ENCODE assay signal across 8 cellular contexts in the genomic region with DNA sequence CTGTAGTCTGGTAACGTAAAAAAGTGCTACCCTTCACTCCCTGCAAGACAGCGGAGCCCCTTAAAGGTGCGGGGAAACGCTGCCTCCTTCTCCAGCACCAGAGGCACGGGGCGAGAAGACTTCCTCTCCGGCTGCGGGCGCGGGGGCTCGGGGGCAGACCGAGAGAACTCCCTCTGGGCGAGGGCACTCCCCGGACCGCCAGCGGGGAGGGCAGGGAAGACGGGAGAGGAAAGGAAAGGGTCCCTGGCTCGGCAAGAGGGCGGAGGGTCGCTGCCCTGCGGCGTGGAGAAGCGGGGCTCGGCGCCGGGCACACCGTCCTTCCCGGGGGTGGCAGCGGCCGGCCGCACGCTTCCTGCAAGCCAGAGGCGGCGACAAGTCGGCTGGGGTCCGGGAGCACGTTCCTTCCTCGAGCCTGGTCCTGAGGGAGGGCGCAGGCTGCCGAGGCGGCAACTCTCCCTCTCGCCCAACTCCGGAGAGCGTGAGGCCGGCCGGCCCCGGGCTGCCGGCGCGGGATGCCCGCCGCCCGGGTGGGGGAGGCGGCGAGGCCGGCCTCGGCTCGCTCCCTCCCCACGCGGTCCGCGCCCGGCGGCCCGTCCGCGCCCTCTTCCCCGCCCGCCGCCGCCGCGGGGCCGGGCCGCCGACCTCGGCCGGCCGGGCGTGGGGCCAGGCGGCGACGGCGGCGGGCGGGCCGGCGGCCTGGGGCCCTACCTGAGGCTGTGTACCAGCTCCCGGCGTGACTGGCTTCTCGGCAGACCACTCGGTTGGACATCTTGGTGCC. TPM values are rescaled to one million over a fixed set of nuclear protein-coding genes. Genes with fewer than 3 reads are reported as not detected.
DNase-seq lines count a peak whose midpoint lies in the region; ATAC-seq and TF ChIP-seq lines count a peak whose summit lies in the region.

No MANE protein-coding gene starts in this region.

- H3K4me3 ChIP-seq in AG09309 (ENCODE audit: control insufficient read depth, low read depth, low read length) (peak overlapping the region; percentile 81), SU-DHL-6 (ENCODE audit: insufficient read depth, low read length, poor library complexity, severe bottlenecking) (peak overlapping the region; percentile 93), adrenal gland (peak overlapping the region; percentile 20 to 92 (median 68)), right atrium auricular region (peak overlapping the region; percentile 73 to 92)

- H3K9me2 ChIP-seq in SU-DHL-6 (replicated peaks; ENCODE audit: insufficient read depth, low read length) = no peaks in the 10 kb centered on the region

- H3K79me2 ChIP-seq in SU-DHL-6 (ENCODE audit: insufficient read depth, low read length) = peaks cover 51% of the 10 kb centered on the region

- peak overlapping the region; percentile 93 for H3K9ac ChIP-seq in SU-DHL-6 (ENCODE audit: low read length)

- H2AFZ ChIP-seq in SU-DHL-6 (ENCODE audit: low read depth, low read length, severe bottlenecking) = peak overlapping the region; percentile 16

- TF ChIP-seq POLR2A in adrenal gland (IDR thresholded peaks at IDR 0.05) = peak in 1 of 2 donors; percentile 45

- H3K36me3 ChIP-seq in SU-DHL-6 (ENCODE audit: low read length) = no peaks in the 10 kb centered on the region
- no peaks in the 10 kb centered on the region for H3K36me3 ChIP-seq in adrenal gland (replicated peaks in 1 of 2)
- no peaks in the 10 kb centered on the region for H3K36me3 ChIP-seq in right atrium auricular region

- H3K4me2 ChIP-seq in SU-DHL-6 (ENCODE audit: low read depth, low read length, poor library complexity, severe bottlenecking) = peak overlapping the region; percentile 98

- intact Hi-C loops in adrenal gland (cut with DNase I) = no loop called here

- peaks cover 24% of the 10 kb centered on the region; the same call in 1 of the 2 replicates for H4K20me1 ChIP-seq in SU-DHL-6 (ENCODE audit: low read depth, low read length)

- peaks cover 19% of the 10 kb centered on the region for H3F3A ChIP-seq in SU-DHL-6 (ENCODE audit: insufficient read depth)

- H3K27ac ChIP-seq in SU-DHL-6 (ENCODE audit: low read depth, low read length) = peak overlapping the region; percentile 99
- peak overlapping the region in 4 of 5 donors; percentile 82 to 98 (median 92) for H3K27ac ChIP-seq in adrenal gland
- peak overlapping the region; percentile 89 to 93 for H3K27ac ChIP-seq in right atrium auricular region

- H3K27me3 ChIP-seq in SU-DHL-6 (ENCODE audit: low read length) (no peaks in the 10 kb centered on the region), adrenal gland (no peaks in the 10 kb centered on the region), right atrium auricular region (no peaks in the 10 kb centered on the region)

- 0 to 5% (median 0%) methylated on average over 4 to 90 of the region's 92 CpGs for WGBS in adrenal gland, 4 donors

- ATAC-seq in GM18907 (IDR thresholded peaks at IDR 0.05; ENCODE audit: unreplicated experiment) (peak; percentile 30), HG03103 (IDR thresholded peaks at IDR 0.05; ENCODE audit: low read depth, unreplicated experiment) (peak; percentile 17)

- DNase-seq in AG09309 (ENCODE audit: low read depth) (no peak), adrenal gland (peak in 6 of 7 donors; percentile 41 to 54 (median 47)), right atrium auricular region (ENCODE audit: low spot score) (no peak), putamen (ENCODE audit: low spot score) (peak; percentile 22), KG1 (lab: John Stamatoyannopoulos, UW) (no peak)

- H3K9me3 ChIP-seq in SU-DHL-6 (ENCODE audit: insufficient read depth, low read length) = no peaks in the 10 kb centered on the region
- no peaks in the 10 kb centered on the region for H3K9me3 ChIP-seq in adrenal gland (replicated peaks in 1 of 3)
- no peaks in the 10 kb centered on the region for H3K9me3 ChIP-seq in right atrium auricular region

- TF ChIP-seq CTCF in AG09309 (IDR thresholded peaks at IDR 0.05; ENCODE audit: control insufficient read depth, insufficient read depth, low read depth, low read length, missing control alignments) (no peak), SU-DHL-6 (IDR thresholded peaks at IDR 0.05; ENCODE audit: insufficient read depth, low read length, poor library complexity, severe bottlenecking) (no peak), adrenal gland (IDR thresholded peaks at IDR 0.05) (no peak), right atrium auricular region (IDR thresholded peaks at IDR 0.05) (no peak)

- H3K4me1 ChIP-seq in adrenal gland (replicated peaks in 1 of 2) (peaks cover 6 to 31% of the 10 kb centered on the region in 2 donors), right atrium auricular region (peaks cover 0 to 22% of the 10 kb centered on the region in 2 donors)

RNA-seq across cellular contexts. Expression of a gene that starts 1.1 kb away (rescaled TPM):
- total RNA-seq in adrenal gland (10 to 100 TPM; 22.7 to 64.3 (median 41.2) TPM), right atrium auricular region (10 to 100 TPM; 20.9 to 26.1 TPM)
- 10 to 100 TPM; 43.2 to 51.9 (median 43.3) TPM for polyA plus RNA-seq in adrenal gland

RNA-seq across cellular contexts. Expression of a gene that starts 29.9 kb away (rescaled TPM):
- total RNA-seq in adrenal gland = 100 to 1,000 TPM in 1 of 8 donors, 10 to 100 TPM in 7; 69.5 to 123 (median 89.4) TPM
- 100 to 1,000 TPM in 2 of 3 donors, 10 to 100 TPM in 1; 84.5 to 177 (median 149) TPM for polyA plus RNA-seq in adrenal gland
- total RNA-seq in right atrium auricular region = 10 to 100 TPM; 40.8 to 49.8 TPM

RNA-seq across cellular contexts. Expression of a gene that starts 53.7 kb away (rescaled TPM):
- total RNA-seq in adrenal gland = 10 to 100 TPM; 12.7 to 24.1 (median 16.6) TPM
- polyA plus RNA-seq in adrenal gland = 10 to 100 TPM in 1 of 3 donors, 1 to 10 TPM in 2; 2.8 to 14.5 (median 3.2) TPM
- total RNA-seq in right atrium auricular region = 1 to 10 TPM; 6.7 to 9.0 TPM

Comparison
In these comparisons a context has a peak if more than half of its experiments do, and no peak if none do; other contexts are left out.
1. DNase-seq: peak in adrenal gland (6 of 7) and putamen (single experiment); none in AG09309 (single experiment), right atrium auricular region (single experiment) and KG1 (single experiment).
2. Peak in every context shown above with its lines, with median percentiles within 50 percentile points of each other: H3K4me3 ChIP-seq and H3K27ac ChIP-seq.